ENCODE assay signal across 1 cellular context in genomic region chr16:71722801-71723536, GRCh38.
TF ChIP-seq lines count a peak whose summit lies in the region.

No MANE protein-coding gene starts in this region.

TF ChIP-seq in HepG2, 621 proteins besides CTCF, POLR2A, EP300 and RAD21 (continued from another document and continues in another):
- TF ChIP-seq ZNF510 (CRISPR knock-in tag; IDR thresholded peaks at IDR 0.05; ENCODE audit: low read depth) = no peak
- peak; percentile 71; the same call in 1 of the 2 replicates for TF ChIP-seq ZNF740 (CRISPR knock-in tag; IDR thresholded peaks at IDR 0.05)
- TF ChIP-seq HOXA9 (CRISPR knock-in tag; IDR thresholded peaks at IDR 0.05; ENCODE audit: borderline replicate concordance) = 0 out of 2 replicates have a peak, but pooled peaks have one; percentile 69
- no peak for TF ChIP-seq ZNF30 (CRISPR knock-in tag; IDR thresholded peaks at IDR 0.05)
- TF ChIP-seq AGO1 (IDR thresholded peaks at IDR 0.05; ENCODE audit: low read depth, low read length, poor library complexity, severe bottlenecking) = peak; percentile 30
- no peak for TF ChIP-seq ZSCAN25 (CRISPR knock-in tag; IDR thresholded peaks at IDR 0.05)
- TF ChIP-seq ZZZ3 (CRISPR knock-in tag; IDR thresholded peaks at IDR 0.05; ENCODE audit: borderline replicate concordance) = no peak
- peak; percentile 47; the same call in 1 of the 2 replicates for TF ChIP-seq SALL2 (CRISPR knock-in tag; IDR thresholded peaks at IDR 0.05)
- TF ChIP-seq, protein P1, sequence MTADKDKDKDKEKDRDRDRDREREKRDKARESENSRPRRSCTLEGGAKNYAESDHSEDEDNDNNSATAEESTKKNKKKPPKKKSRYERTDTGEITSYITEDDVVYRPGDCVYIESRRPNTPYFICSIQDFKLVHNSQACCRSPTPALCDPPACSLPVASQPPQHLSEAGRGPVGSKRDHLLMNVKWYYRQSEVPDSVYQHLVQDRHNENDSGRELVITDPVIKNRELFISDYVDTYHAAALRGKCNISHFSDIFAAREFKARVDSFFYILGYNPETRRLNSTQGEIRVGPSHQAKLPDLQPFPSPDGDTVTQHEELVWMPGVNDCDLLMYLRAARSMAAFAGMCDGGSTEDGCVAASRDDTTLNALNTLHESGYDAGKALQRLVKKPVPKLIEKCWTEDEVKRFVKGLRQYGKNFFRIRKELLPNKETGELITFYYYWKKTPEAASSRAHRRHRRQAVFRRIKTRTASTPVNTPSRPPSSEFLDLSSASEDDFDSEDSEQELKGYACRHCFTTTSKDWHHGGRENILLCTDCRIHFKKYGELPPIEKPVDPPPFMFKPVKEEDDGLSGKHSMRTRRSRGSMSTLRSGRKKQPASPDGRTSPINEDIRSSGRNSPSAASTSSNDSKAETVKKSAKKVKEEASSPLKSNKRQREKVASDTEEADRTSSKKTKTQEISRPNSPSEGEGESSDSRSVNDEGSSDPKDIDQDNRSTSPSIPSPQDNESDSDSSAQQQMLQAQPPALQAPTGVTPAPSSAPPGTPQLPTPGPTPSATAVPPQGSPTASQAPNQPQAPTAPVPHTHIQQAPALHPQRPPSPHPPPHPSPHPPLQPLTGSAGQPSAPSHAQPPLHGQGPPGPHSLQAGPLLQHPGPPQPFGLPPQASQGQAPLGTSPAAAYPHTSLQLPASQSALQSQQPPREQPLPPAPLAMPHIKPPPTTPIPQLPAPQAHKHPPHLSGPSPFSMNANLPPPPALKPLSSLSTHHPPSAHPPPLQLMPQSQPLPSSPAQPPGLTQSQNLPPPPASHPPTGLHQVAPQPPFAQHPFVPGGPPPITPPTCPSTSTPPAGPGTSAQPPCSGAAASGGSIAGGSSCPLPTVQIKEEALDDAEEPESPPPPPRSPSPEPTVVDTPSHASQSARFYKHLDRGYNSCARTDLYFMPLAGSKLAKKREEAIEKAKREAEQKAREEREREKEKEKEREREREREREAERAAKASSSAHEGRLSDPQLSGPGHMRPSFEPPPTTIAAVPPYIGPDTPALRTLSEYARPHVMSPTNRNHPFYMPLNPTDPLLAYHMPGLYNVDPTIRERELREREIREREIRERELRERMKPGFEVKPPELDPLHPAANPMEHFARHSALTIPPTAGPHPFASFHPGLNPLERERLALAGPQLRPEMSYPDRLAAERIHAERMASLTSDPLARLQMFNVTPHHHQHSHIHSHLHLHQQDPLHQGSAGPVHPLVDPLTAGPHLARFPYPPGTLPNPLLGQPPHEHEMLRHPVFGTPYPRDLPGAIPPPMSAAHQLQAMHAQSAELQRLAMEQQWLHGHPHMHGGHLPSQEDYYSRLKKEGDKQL (CRISPR knock-in tag; IDR thresholded peaks at IDR 0.05; ENCODE audit: low read depth) = no peak
- peak; percentile 48; the same call in 1 of the 2 replicates for TF ChIP-seq ZNF292 (CRISPR knock-in tag; IDR thresholded peaks at IDR 0.05; ENCODE audit: borderline replicate concordance, low read depth)
- no peak; the same call in 1 of the 2 replicates for TF ChIP-seq ZSCAN21 (CRISPR knock-in tag; IDR thresholded peaks at IDR 0.05; ENCODE audit: borderline replicate concordance)
- TF ChIP-seq TSC22D2 (CRISPR knock-in tag; IDR thresholded peaks at IDR 0.05; ENCODE audit: borderline replicate concordance) = 0 out of 2 replicates have a peak, but pooled peaks have one; percentile 34
- peak; percentile 2; the same call in 1 of the 2 replicates for TF ChIP-seq KDM5A (IDR thresholded peaks at IDR 0.05; ENCODE audit: borderline replicate concordance, low read length)
- TF ChIP-seq PRDM15 (CRISPR knock-in tag; IDR thresholded peaks at IDR 0.05) = no peak
- TF ChIP-seq ARID2 (CRISPR knock-in tag; IDR thresholded peaks at IDR 0.05; ENCODE audit: borderline replicate concordance) = no peak
- TF ChIP-seq RCOR2 (CRISPR knock-in tag; IDR thresholded peaks at IDR 0.05) = no peak
- TF ChIP-seq FOXC1 (CRISPR knock-in tag; IDR thresholded peaks at IDR 0.05; ENCODE audit: borderline replicate concordance) = peak; percentile 17; the same call in 1 of the 2 replicates
- TF ChIP-seq, protein P2, sequence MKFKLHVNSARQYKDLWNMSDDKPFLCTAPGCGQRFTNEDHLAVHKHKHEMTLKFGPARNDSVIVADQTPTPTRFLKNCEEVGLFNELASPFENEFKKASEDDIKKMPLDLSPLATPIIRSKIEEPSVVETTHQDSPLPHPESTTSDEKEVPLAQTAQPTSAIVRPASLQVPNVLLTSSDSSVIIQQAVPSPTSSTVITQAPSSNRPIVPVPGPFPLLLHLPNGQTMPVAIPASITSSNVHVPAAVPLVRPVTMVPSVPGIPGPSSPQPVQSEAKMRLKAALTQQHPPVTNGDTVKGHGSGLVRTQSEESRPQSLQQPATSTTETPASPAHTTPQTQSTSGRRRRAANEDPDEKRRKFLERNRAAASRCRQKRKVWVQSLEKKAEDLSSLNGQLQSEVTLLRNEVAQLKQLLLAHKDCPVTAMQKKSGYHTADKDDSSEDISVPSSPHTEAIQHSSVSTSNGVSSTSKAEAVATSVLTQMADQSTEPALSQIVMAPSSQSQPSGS (CRISPR knock-in tag; IDR thresholded peaks at IDR 0.05) = no peak
- no peak; the same call in 1 of the 2 replicates for TF ChIP-seq ZC3H13 (CRISPR knock-in tag; IDR thresholded peaks at IDR 0.05)
- TF ChIP-seq ZNF7 (CRISPR knock-in tag; IDR thresholded peaks at IDR 0.05) = no peak
- no peak; the same call in 1 of the 2 replicates for TF ChIP-seq MEF2D (CRISPR knock-in tag; IDR thresholded peaks at IDR 0.05)
- TF ChIP-seq ZNF253 (CRISPR knock-in tag; IDR thresholded peaks at IDR 0.05; ENCODE audit: borderline replicate concordance) = peak; percentile 58; the same call in 1 of the 2 replicates
- TF ChIP-seq ZNF121 (CRISPR knock-in tag; IDR thresholded peaks at IDR 0.05) = no peak
- TF ChIP-seq HNRNPH1 (optimal IDR thresholded peaks at IDR 0.05; ENCODE audit: low read depth, low read length) = no peak
- TF ChIP-seq HIVEP1 (CRISPR knock-in tag; IDR thresholded peaks at IDR 0.05) = peak; percentile 98
- TF ChIP-seq, protein P3, sequence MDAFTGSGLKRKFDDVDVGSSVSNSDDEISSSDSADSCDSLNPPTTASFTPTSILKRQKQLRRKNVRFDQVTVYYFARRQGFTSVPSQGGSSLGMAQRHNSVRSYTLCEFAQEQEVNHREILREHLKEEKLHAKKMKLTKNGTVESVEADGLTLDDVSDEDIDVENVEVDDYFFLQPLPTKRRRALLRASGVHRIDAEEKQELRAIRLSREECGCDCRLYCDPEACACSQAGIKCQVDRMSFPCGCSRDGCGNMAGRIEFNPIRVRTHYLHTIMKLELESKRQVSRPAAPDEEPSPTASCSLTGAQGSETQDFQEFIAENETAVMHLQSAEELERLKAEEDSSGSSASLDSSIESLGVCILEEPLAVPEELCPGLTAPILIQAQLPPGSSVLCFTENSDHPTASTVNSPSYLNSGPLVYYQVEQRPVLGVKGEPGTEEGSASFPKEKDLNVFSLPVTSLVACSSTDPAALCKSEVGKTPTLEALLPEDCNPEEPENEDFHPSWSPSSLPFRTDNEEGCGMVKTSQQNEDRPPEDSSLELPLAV (CRISPR knock-in tag; conservative IDR thresholded peaks at IDR 0.05; ENCODE audit: low read depth) = no peak
- peak; percentile 47 for TF ChIP-seq ZSCAN31 (CRISPR knock-in tag; IDR thresholded peaks at IDR 0.05; ENCODE audit: low read depth)
- no peak for TF ChIP-seq ZBTB49 (CRISPR knock-in tag; IDR thresholded peaks at IDR 0.05; ENCODE audit: borderline replicate concordance)
- no peak; the same call in none of the 2 replicates for TF ChIP-seq SP4 (CRISPR knock-in tag; IDR thresholded peaks at IDR 0.05)
- 0 out of 2 replicates have a peak, but pooled peaks have one; percentile 15 for TF ChIP-seq KDM6A (CRISPR knock-in tag; IDR thresholded peaks at IDR 0.05; ENCODE audit: low read depth)
- TF ChIP-seq, protein P4, sequence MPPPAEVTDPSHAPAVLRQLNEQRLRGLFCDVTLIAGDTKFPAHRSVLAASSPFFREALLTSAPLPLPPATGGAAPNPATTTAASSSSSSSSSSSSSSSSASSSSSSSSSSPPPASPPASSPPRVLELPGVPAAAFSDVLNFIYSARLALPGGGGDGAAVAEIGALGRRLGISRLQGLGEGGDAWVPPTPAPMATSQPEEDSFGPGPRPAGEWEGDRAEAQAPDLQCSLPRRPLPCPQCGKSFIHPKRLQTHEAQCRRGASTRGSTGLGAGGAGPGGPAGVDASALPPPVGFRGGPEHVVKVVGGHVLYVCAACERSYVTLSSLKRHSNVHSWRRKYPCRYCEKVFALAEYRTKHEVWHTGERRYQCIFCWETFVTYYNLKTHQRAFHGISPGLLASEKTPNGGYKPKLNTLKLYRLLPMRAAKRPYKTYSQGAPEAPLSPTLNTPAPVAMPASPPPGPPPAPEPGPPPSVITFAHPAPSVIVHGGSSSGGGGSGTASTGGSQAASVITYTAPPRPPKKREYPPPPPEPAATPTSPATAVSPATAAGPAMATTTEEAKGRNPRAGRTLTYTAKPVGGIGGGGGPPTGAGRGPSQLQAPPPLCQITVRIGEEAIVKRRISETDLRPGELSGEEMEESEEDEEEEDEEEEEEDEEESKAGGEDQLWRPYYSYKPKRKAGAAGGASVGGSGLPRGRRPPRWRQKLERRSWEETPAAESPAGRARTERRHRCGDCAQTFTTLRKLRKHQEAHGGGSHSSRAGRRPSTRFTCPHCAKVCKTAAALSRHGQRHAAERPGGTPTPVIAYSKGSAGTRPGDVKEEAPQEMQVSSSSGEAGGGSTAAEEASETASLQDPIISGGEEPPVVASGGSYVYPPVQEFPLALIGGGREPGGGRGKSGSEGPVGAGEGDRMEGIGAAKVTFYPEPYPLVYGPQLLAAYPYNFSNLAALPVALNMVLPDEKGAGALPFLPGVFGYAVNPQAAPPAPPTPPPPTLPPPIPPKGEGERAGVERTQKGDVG (CRISPR knock-in tag; IDR thresholded peaks at IDR 0.05; ENCODE audit: borderline replicate concordance) = 0 out of 2 replicates have a peak, but pooled peaks have one; percentile 60
- no peak for TF ChIP-seq HOXD1 (CRISPR knock-in tag; IDR thresholded peaks at IDR 0.05)
- TF ChIP-seq TBX2 (CRISPR knock-in tag; IDR thresholded peaks at IDR 0.05; ENCODE audit: borderline replicate concordance) = peak; percentile 76; the same call in 1 of the 2 replicates
- peak; percentile 69 for TF ChIP-seq GABPB1 (CRISPR knock-in tag; IDR thresholded peaks at IDR 0.05)
- TF ChIP-seq, protein P5, sequence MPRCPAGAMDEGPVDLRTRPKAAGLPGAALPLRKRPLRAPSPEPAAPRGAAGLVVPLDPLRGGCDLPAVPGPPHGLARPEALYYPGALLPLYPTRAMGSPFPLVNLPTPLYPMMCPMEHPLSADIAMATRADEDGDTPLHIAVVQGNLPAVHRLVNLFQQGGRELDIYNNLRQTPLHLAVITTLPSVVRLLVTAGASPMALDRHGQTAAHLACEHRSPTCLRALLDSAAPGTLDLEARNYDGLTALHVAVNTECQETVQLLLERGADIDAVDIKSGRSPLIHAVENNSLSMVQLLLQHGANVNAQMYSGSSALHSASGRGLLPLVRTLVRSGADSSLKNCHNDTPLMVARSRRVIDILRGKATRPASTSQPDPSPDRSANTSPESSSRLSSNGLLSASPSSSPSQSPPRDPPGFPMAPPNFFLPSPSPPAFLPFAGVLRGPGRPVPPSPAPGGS (CRISPR knock-in tag; IDR thresholded peaks at IDR 0.05) = no peak
- TF ChIP-seq ZFP36 (IDR thresholded peaks at IDR 0.05; ENCODE audit: borderline replicate concordance, low read depth, low read length, partially characterized antibody) = no peak
- TF ChIP-seq ZNF724P (CRISPR knock-in tag; IDR thresholded peaks at IDR 0.05; ENCODE audit: borderline replicate concordance) = no peak
